ENCODE assay signal across 1 cellular context in genomic region chr2:6919912-6920905, GRCh38.
TF ChIP-seq lines count a peak whose summit lies in the region.

No MANE protein-coding gene starts in this region.

TF ChIP-seq in HepG2, 621 proteins besides CTCF, POLR2A, EP300 and RAD21:
- TF ChIP-seq, protein P1, sequence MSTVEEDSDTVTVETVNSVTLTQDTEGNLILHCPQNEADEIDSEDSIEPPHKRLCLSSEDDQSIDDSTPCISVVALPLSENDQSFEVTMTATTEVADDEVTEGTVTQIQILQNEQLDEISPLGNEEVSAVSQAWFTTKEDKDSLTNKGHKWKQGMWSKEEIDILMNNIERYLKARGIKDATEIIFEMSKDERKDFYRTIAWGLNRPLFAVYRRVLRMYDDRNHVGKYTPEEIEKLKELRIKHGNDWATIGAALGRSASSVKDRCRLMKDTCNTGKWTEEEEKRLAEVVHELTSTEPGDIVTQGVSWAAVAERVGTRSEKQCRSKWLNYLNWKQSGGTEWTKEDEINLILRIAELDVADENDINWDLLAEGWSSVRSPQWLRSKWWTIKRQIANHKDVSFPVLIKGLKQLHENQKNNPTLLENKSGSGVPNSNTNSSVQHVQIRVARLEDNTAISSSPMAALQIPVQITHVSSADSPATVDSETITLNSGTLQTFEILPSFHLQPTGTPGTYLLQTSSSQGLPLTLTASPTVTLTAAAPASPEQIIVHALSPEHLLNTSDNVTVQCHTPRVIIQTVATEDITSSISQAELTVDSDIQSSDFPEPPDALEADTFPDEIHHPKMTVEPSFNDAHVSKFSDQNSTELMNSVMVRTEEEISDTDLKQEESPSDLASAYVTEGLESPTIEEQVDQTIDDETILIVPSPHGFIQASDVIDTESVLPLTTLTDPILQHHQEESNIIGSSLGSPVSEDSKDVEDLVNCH (CRISPR knock-in tag; IDR thresholded peaks at IDR 0.05): no peak
- TF ChIP-seq ZNF432 (CRISPR knock-in tag; IDR thresholded peaks at IDR 0.05; ENCODE audit: borderline replicate concordance) (no peak), ZSCAN20 (CRISPR knock-in tag; IDR thresholded peaks at IDR 0.05; ENCODE audit: borderline replicate concordance) (no peak), ZNF367 (CRISPR knock-in tag; IDR thresholded peaks at IDR 0.05; ENCODE audit: borderline replicate concordance) (no peak), ZNF282 (IDR thresholded peaks at IDR 0.05; ENCODE audit: partially characterized antibody) (no peak), ZNF687 (CRISPR knock-in tag; IDR thresholded peaks at IDR 0.05) (peak; percentile 38), SNRNP70 (IDR thresholded peaks at IDR 0.05; ENCODE audit: low read depth, low read length) (no peak)
